ENCODE assay signal across 8 cellular contexts in the genomic region with DNA sequence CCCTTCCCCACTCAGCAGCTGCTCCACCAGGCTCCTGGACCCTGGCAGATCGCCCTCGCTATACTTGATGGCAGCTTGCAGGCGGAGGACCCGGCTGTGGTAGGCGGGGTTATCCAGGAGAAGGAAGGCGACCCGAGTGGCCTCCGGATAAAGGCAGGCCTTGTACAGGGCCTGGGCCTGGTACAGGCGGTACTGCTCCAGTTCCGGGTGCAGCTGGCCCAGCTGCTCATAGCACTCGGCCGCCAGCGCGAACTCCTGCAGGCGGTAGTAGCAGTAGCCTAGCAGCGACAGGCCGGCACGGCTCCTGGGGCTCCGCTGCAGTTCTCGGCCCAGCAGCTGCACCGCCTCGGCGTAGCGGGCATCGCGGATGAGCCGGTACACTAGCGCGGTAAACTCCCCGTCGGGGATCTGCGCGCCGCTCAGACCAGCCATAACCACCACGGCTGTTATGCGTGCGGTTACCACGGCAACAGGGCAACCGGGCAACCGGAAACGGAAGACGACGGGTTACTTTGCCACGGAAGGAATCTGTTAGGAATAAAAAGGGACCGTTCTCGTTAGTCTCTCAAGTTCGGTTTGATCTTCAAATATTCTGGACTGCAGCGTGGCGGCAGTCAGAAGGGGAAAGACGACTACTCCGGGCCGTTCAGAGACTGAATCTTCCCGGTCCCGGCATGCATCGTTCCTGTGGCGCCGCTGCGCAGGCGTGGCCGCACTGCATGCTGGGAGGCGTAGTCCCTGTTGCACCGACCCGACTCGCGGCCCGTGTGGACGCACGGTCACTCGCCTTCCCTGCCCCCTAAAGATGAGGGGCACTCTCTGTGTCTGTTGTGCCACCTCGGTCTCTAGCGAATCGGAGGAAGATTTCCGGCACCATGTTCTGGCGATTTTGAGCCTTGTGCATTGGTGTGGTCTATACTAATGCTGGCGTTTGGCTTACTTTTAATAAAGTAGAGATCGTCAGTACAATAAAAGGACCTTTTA.
A peak's percentile ranks its signal among the peaks of the same experiment; 100 is the strongest.
DNase-seq lines count a peak whose midpoint lies in the region; ATAC-seq, FAIRE-seq and TF ChIP-seq lines count a peak whose summit lies in the region.

No MANE protein-coding gene starts in this region.

- no peaks in the 10 kb centered on the region for H3K9me3 ChIP-seq in small intestine (ENCODE audit: control insufficient read depth, low read depth)

- H3K4me1 ChIP-seq in ACC112 (ENCODE audit: control insufficient read depth, insufficient read depth, low read length, unreplicated experiment) (peaks cover 4% of the 10 kb centered on the region), small intestine (ENCODE audit: control insufficient read depth in 2 of 2, insufficient read depth in 1 of 2, low read depth in 1 of 2, low read length in 1 of 2) (no peaks in the 10 kb centered on the region)

- TF ChIP-seq CTCF in WI38 (IDR thresholded peaks at IDR 0.05; ENCODE audit: low read depth, low read length), result no peak
- TF ChIP-seq CTCF in bronchial epithelial cell (IDR thresholded peaks at IDR 0.05; ENCODE audit: insufficient read depth, low read length, severe bottlenecking), result no peak

- DNase-seq in NCI-H2196 treated with DMSO at 0.1 percent for 48 hours (lab: John Stamatoyannopoulos, UW; ENCODE audit: unreplicated experiment) (peak; percentile 89), bronchial epithelial cell (ENCODE audit: low read depth) (peak; percentile 79), iPS-NIHi7 (ENCODE audit: extremely low spot score) (peak; percentile 94), small intestine (peak; percentile 91)

- H3K36me3 ChIP-seq in ACC112 (ENCODE audit: insufficient read depth, low read length), result no peaks in the 10 kb centered on the region
- no peaks in the 10 kb centered on the region for H3K36me3 ChIP-seq in bronchial epithelial cell (ENCODE audit: control insufficient read depth, insufficient read depth, low read length)
- H3K36me3 ChIP-seq in small intestine (ENCODE audit: control insufficient read depth in 2 of 2, insufficient read depth in 2 of 2, low read length in 2 of 2), result no peaks in the 10 kb centered on the region

- 3 to 4% (median 4%) methylated on average over 70 to 76 of the region's 76 CpGs for WGBS in small intestine, 3 donors

- peak overlapping the region; percentile 99 for H3K27ac ChIP-seq in ACC112 (ENCODE audit: low read depth, low read length)
- H3K27ac ChIP-seq in small intestine (ENCODE audit: low read depth in 1 of 2, low read length in 1 of 2), result peak overlapping the region; percentile 71 to 96

- no peaks in the 10 kb centered on the region for H3K27me3 ChIP-seq in ACC112 (ENCODE audit: insufficient read depth, low read length)
- no peaks in the 10 kb centered on the region for H3K27me3 ChIP-seq in bronchial epithelial cell (ENCODE audit: control insufficient read depth, insufficient read depth, low read length)
- no peaks in the 10 kb centered on the region for H3K27me3 ChIP-seq in small intestine (ENCODE audit: control insufficient read depth in 2 of 2, insufficient read depth in 2 of 2, low read length in 2 of 2)

- H3K79me2 ChIP-seq in ACC112 (ENCODE audit: control insufficient read depth, insufficient read depth, low read length, unreplicated experiment), result no peaks in the 10 kb centered on the region

- FAIRE-seq in bronchial epithelial cell (lab: Jason Lieb, UNC) (no peak), small intestine (lab: Jason Lieb, UNC) (no peak)

- H3K4me3 ChIP-seq in ACC112 (ENCODE audit: low read depth, low read length), result peak overlapping the region; percentile 100
- H3K4me3 ChIP-seq in WI38 (ENCODE audit: low read depth, low read length), result peak overlapping the region; percentile 86
- H3K4me3 ChIP-seq in bronchial epithelial cell (ENCODE audit: low read depth, low read length), result peak overlapping the region; percentile 80
- peak overlapping the region; percentile 48 to 62 for H3K4me3 ChIP-seq in small intestine (ENCODE audit: low read depth in 1 of 2, low read length in 2 of 2)

- peak overlapping the region; percentile 100 for H2AFZ ChIP-seq in ACC112 (ENCODE audit: low read length, unreplicated experiment)

- ATAC-seq in GM18868 (IDR thresholded peaks at IDR 0.05; ENCODE audit: unreplicated experiment) (peak; percentile 98), HG03103 (IDR thresholded peaks at IDR 0.05; ENCODE audit: low read depth, unreplicated experiment) (peak; percentile 96)

Comparison
In these comparisons a context has a peak if more than half of its experiments do, and no peak if none do; other contexts are left out.
1. Peak in every context shown above with its lines: DNase-seq, ATAC-seq, H3K4me3 ChIP-seq and H3K27ac ChIP-seq.